20 cellular contexts compared by ENCODE assay signal in genomic region chr3:59510576-59510975, GRCh38.
A peak's percentile ranks its signal among the peaks of the same experiment; 100 is the strongest.
DNase-seq lines count a peak whose midpoint lies in the region; ATAC-seq, FAIRE-seq and TF ChIP-seq lines count a peak whose summit lies in the region.
"Had no signal": no experiment of that assay in that cellular context is flagged by ENCODE, and none has a peak within 500 bp of the region (broad histone marks: within the 10 kb centered on the region; RNA-seq: fewer than 3 reads in every experiment).

No MANE protein-coding gene starts in this region.

- H4K20me1 ChIP-seq in OCI-LY7 (ENCODE audit: insufficient read depth, low read length): no peaks in the 10 kb centered on the region

- POLR2A ChIA-PET in OCI-LY7 (lab: Charles Lee): no interaction called here

- H3K9me3 ChIP-seq in OCI-LY7 (ENCODE audit: low read length): no peaks in the 10 kb centered on the region

- intact Hi-C loops in OCI-LY7 (cut with micrococcal nuclease; ENCODE audit: unreplicated experiment): no loop called here

- DNase-seq in GM03348 (ENCODE audit: low spot score) (peak; percentile 19), NCI-H226 (peak; percentile 20), fibroblast of mammary gland (ENCODE audit: low read depth) (peak; percentile 35), urothelium cell line (ENCODE audit: low spot score) (no peak), inferior parietal cortex (ENCODE audit: extremely low spot score) (no peak), OCI-LY7 (ENCODE audit: low spot score) (no peak)
- DNase-seq in stimulated activated naive CD8-positive, alpha-beta T cell treated with anti-CD3 and anti-CD28 coated beads, Interleukin-15, Interleukin-2, amounts not matched to agents 100 U/mL and 50 U/mL, for 24 hours: no peak
- DNase-seq: DND-41, GDM1, H9, Karpas-422, MM.1S, NCI-H1092 treated with DMSO at 0.1 percent for 48 hours, NCI-H146, NCI-H2081, NCI-H510A, NCI-H774 had no signal

- no peak for TF ChIP-seq CTCF in fibroblast of mammary gland (conservative IDR thresholded peaks at IDR 0.05; ENCODE audit: control insufficient read depth, insufficient read depth, low read depth, low read length)
- TF ChIP-seq CTCF in OCI-LY7 (conservative IDR thresholded peaks at IDR 0.05; ENCODE audit: low read length): no peak

- CTCF ChIA-PET in OCI-LY7 (lab: Charles Lee; ENCODE audit: unreplicated experiment): no interaction called here

- H3K9me2 ChIP-seq in OCI-LY7 (ENCODE audit: insufficient read depth, low read length): no peaks in the 10 kb centered on the region

- BruUV-seq in OCI-LY7 (replicated peaks; lab: Mats Ljungman, UMichigan): no TSS peak

- H3K4me3 ChIP-seq in fibroblast of mammary gland (ENCODE audit: control insufficient read depth, low read depth, low read length) (no peak overlapping the region), OCI-LY7 (ENCODE audit: low read depth, low read length, poor library complexity, severe bottlenecking) (no peak overlapping the region)

- H2AFZ ChIP-seq in OCI-LY7 (ENCODE audit: low read length): no peak overlapping the region

- FAIRE-seq in urothelium cell line (lab: Jason Lieb, UNC): peak; percentile 42
- FAIRE-seq: GM12891, HTR-8/SVneo had no signal

- no peaks in the 10 kb centered on the region for H3K36me3 ChIP-seq in OCI-LY7 (ENCODE audit: insufficient read depth, low read length)

- H3K27ac ChIP-seq in OCI-LY7 (ENCODE audit: low read depth, low read length, poor library complexity, severe bottlenecking): no peak overlapping the region
- H3K27ac ChIP-seq: RWPE1 had no signal

- no peak for ATAC-seq in stimulated activated naive CD8-positive, alpha-beta T cell treated with anti-CD3 and anti-CD28 coated beads, Interleukin-15, Interleukin-2, amounts not matched to agents 100 U/mL and 50 U/mL, for 24 hours

- H3K4me1 ChIP-seq in OCI-LY7 (ENCODE audit: insufficient read depth, low read length, poor library complexity, severe bottlenecking): no peaks in the 10 kb centered on the region

- no peaks in the 10 kb centered on the region for H3K79me2 ChIP-seq in OCI-LY7 (ENCODE audit: insufficient read depth, low read depth, low read length)

- no peak overlapping the region for H3K4me2 ChIP-seq in OCI-LY7 (ENCODE audit: low read length)

Comparison
In these comparisons a context has a peak if more than half of its experiments do, and no peak if none do; other contexts are left out.
1. DNase-seq: peak in GM03348 (single experiment), NCI-H226 (single experiment) and fibroblast of mammary gland (single experiment); none in urothelium cell line (single experiment), stimulated activated naive CD8-positive, alpha-beta T cell treated with anti-CD3 and anti-CD28 coated beads, Interleukin-15, Interleukin-2, amounts not matched to agents 100 U/mL and 50 U/mL, for 24 hours (single experiment), inferior parietal cortex (single experiment) and OCI-LY7 (single experiment).